Comparison of ENCODE assay signal across 1 cellular context in the genomic region with DNA sequence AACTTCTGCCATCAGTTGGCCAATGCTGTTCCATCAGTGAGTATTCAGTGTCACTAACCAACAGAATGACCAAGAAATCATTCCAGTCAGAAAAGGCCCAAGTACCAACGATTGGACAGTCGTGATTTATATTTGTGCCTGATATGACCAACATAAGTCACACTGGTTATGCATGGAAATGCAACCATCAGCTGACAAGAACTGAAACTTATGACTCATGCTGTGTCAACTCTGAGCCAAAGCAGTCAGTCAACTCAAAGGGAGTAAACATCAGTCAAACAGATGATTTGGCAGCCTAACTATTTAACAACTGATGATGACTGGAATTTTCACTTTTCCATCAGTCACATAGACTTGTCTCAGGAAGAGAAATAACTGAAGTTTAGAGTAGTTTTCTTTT.
A peak's percentile ranks its signal among the peaks of the same experiment; 100 is the strongest.
TF ChIP-seq lines count a peak whose summit lies in the region.

No MANE protein-coding gene starts in this region.

TF ChIP-seq in HepG2, 621 proteins besides CTCF, POLR2A, EP300 and RAD21 (continued from another document and continues in another):
- TF ChIP-seq TFAP4 (IDR thresholded peaks at IDR 0.05; ENCODE audit: borderline replicate concordance, low read depth) (peak; percentile 94), ZNF850 (CRISPR knock-in tag; conservative IDR thresholded peaks at IDR 0.05) (no peak), SALL1 (CRISPR knock-in tag; IDR thresholded peaks at IDR 0.05) (no peak; the same call in 1 of the 2 replicates), ZNF451 (CRISPR knock-in tag; IDR thresholded peaks at IDR 0.05) (no peak), ZNF367 (CRISPR knock-in tag; IDR thresholded peaks at IDR 0.05; ENCODE audit: borderline replicate concordance) (no peak), RFX3 (CRISPR knock-in tag; IDR thresholded peaks at IDR 0.05) (no peak), FOXO1 (CRISPR knock-in tag; IDR thresholded peaks at IDR 0.05) (peak; percentile 48; the same call in 1 of the 2 replicates), AKNA (CRISPR knock-in tag; IDR thresholded peaks at IDR 0.05; ENCODE audit: borderline replicate concordance) (no peak), ZNF468 (CRISPR knock-in tag; IDR thresholded peaks at IDR 0.05) (no peak), HIVEP1 (CRISPR knock-in tag; IDR thresholded peaks at IDR 0.05) (no peak), ZSCAN29 (CRISPR knock-in tag; conservative IDR thresholded peaks at IDR 0.05) (no peak), ZNF839 (CRISPR knock-in tag; IDR thresholded peaks at IDR 0.05; ENCODE audit: borderline replicate concordance) (no peak), PBX2 (CRISPR knock-in tag; IDR thresholded peaks at IDR 0.05) (peak; percentile 50; the same call in 1 of the 2 replicates), HDAC6 (IDR thresholded peaks at IDR 0.05; ENCODE audit: low read depth, low read length) (no peak), SAP130 (CRISPR knock-in tag; IDR thresholded peaks at IDR 0.05; ENCODE audit: low read depth) (peak; percentile 60), CHCHD3 (CRISPR knock-in tag; IDR thresholded peaks at IDR 0.05) (no peak), BATF2 (CRISPR knock-in tag; IDR thresholded peaks at IDR 0.05) (no peak), AGO2 (optimal IDR thresholded peaks at IDR 0.05; ENCODE audit: low read depth, low read length) (no peak), ZBTB2 (CRISPR knock-in tag; IDR thresholded peaks at IDR 0.05; ENCODE audit: low read depth) (no peak), ARID5B (CRISPR knock-in tag; IDR thresholded peaks at IDR 0.05) (peak; percentile 79), PRPF4 (IDR thresholded peaks at IDR 0.05; ENCODE audit: low read depth, low read length, poor library complexity, severe bottlenecking) (no peak), FOXA3 (CRISPR knock-in tag; IDR thresholded peaks at IDR 0.05) (peak; percentile 87), KLF13 (CRISPR knock-in tag; IDR thresholded peaks at IDR 0.05) (no peak), TBX3 (IDR thresholded peaks at IDR 0.05; ENCODE audit: borderline replicate concordance) (no peak), ZNF101 (CRISPR knock-in tag; IDR thresholded peaks at IDR 0.05; ENCODE audit: borderline replicate concordance, low read depth) (no peak), SMARCC2 (IDR thresholded peaks at IDR 0.05) (no peak), ZNF746 (CRISPR knock-in tag; IDR thresholded peaks at IDR 0.05) (no peak), ZNF652 (CRISPR knock-in tag; IDR thresholded peaks at IDR 0.05; ENCODE audit: borderline replicate concordance, low read depth) (no peak), ZFP36 (IDR thresholded peaks at IDR 0.05; ENCODE audit: borderline replicate concordance, low read depth, low read length, partially characterized antibody) (no peak)
- TF ChIP-seq, protein P1, sequence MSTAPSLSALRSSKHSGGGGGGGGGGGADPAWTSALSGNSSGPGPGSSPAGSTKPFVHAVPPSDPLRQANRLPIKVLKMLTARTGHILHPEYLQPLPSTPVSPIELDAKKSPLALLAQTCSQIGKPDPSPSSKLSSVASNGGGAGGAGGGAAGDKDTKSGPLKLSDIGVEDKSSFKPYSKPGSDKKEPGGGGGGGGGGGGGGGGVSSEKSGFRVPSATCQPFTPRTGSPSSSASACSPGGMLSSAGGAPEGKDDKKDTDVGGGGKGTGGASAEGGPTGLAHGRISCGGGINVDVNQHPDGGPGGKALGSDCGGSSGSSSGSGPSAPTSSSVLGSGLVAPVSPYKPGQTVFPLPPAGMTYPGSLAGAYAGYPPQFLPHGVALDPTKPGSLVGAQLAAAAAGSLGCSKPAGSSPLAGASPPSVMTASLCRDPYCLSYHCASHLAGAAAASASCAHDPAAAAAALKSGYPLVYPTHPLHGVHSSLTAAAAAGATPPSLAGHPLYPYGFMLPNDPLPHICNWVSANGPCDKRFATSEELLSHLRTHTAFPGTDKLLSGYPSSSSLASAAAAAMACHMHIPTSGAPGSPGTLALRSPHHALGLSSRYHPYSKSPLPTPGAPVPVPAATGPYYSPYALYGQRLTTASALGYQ (CRISPR knock-in tag; IDR thresholded peaks at IDR 0.05), result no peak
- TF ChIP-seq, protein P2, sequence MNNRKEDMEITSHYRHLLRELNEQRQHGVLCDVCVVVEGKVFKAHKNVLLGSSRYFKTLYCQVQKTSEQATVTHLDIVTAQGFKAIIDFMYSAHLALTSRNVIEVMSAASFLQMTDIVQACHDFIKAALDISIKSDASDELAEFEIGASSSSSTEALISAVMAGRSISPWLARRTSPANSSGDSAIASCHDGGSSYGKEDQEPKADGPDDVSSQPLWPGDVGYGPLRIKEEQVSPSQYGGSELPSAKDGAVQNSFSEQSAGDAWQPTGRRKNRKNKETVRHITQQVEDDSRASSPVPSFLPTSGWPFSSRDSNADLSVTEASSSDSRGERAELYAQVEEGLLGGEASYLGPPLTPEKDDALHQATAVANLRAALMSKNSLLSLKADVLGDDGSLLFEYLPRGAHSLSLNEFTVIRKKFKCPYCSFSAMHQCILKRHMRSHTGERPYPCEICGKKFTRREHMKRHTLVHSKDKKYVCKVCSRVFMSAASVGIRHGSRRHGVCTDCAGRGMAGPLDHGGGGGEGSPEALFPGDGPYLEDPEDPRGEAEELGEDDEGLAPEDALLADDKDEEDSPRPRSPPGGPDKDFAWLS (CRISPR knock-in tag; IDR thresholded peaks at IDR 0.05; ENCODE audit: borderline replicate concordance), result no peak
- TF ChIP-seq, protein P3, sequence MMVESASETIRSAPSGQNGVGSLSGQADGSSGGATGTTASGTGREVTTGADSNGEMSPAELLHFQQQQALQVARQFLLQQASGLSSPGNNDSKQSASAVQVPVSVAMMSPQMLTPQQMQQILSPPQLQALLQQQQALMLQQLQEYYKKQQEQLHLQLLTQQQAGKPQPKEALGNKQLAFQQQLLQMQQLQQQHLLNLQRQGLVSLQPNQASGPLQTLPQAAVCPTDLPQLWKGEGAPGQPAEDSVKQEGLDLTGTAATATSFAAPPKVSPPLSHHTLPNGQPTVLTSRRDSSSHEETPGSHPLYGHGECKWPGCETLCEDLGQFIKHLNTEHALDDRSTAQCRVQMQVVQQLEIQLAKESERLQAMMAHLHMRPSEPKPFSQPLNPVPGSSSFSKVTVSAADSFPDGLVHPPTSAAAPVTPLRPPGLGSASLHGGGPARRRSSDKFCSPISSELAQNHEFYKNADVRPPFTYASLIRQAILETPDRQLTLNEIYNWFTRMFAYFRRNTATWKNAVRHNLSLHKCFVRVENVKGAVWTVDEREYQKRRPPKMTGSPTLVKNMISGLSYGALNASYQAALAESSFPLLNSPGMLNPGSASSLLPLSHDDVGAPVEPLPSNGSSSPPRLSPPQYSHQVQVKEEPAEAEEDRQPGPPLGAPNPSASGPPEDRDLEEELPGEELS (CRISPR knock-in tag; IDR thresholded peaks at IDR 0.05), result 0 out of 2 replicates have a peak, but pooled peaks have one; percentile 23
- TF ChIP-seq, protein P4, sequence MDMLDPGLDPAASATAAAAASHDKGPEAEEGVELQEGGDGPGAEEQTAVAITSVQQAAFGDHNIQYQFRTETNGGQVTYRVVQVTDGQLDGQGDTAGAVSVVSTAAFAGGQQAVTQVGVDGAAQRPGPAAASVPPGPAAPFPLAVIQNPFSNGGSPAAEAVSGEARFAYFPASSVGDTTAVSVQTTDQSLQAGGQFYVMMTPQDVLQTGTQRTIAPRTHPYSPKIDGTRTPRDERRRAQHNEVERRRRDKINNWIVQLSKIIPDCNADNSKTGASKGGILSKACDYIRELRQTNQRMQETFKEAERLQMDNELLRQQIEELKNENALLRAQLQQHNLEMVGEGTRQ (IDR thresholded peaks at IDR 0.05; ENCODE audit: low read depth, low read length), result 0 out of 2 replicates have a peak, but pooled peaks have one; percentile 17
- TF ChIP-seq, protein P4 (CRISPR knock-in tag; IDR thresholded peaks at IDR 0.05; ENCODE audit: borderline replicate concordance), result no peak
